21 cellular contexts compared by ENCODE assay signal in the genomic region with DNA sequence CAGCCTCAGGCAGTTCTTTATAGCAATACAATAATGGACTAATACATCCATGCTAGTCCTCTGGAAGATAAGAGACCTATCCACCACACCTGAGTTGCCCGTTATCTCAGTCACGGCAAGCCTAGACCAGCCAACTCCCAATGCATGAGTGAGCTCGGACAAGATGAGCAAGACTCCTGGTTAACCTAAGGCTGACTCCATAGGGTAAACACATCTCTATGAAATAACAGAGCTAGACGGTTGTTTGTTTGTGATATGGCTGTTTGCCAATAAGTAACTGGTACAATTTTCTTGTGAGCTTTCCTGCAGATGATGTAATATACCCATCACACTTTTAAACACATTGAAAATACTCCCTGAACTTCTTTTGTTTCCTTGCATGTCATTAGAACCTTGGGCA.
"Had no signal": no experiment of that assay in that cellular context is flagged by ENCODE, and none has a peak within 500 bp of the region (broad histone marks: within the 10 kb centered on the region; RNA-seq: fewer than 3 reads in every experiment).

No MANE protein-coding gene starts in this region.

- H3K4me1 ChIP-seq: SJSA1 had no signal

- H3K27me3 ChIP-seq: SJSA1 had no signal

- DNase-seq: KBM-7, MV-4-11, NCI-H1048, NCI-H1436, NCI-H187, NCI-H2029, NCI-H2081 treated with DMSO at 0.1 percent for 48 hours, NCI-H226, NCI-H446, NCI-H510A, NCI-H524 treated with DMSO at 0.1 percent for 48 hours, NCI-H69, NCI-H774, Right ventricle myocardium superior, RPMI8226, SIG-M5 had no signal

- H3K36me3 ChIP-seq: SJSA1 had no signal

- FAIRE-seq: HTR-8/SVneo, RCC 7860 had no signal

- H3K27ac ChIP-seq: HL-60, SJSA1, SK-N-MC had no signal

- H3K9me3 ChIP-seq: SJSA1 had no signal

- H3K4me3 ChIP-seq: SJSA1, SK-N-MC had no signal
